11 cellular contexts compared by ENCODE assay signal in genomic region chr1:89610457-89610991, GRCh38. TPM values are rescaled to one million over a fixed set of nuclear protein-coding genes. Genes with fewer than 3 reads are reported as not detected.
DNase-seq lines count a peak whose midpoint lies in the region; ATAC-seq and TF ChIP-seq lines count a peak whose summit lies in the region.
"Had no signal": no experiment of that assay in that cellular context is flagged by ENCODE, and none has a peak within 500 bp of the region (broad histone marks: within the 10 kb centered on the region; RNA-seq: fewer than 3 reads in every experiment).

No MANE protein-coding gene starts in this region.

- no peaks in the 10 kb centered on the region for H3K36me3 ChIP-seq in CD4-positive, CD25-positive, alpha-beta regulatory T cell (ENCODE audit: control insufficient read depth, insufficient read depth, low read length)
- H3K36me3 ChIP-seq in mesendoderm (ENCODE audit: control insufficient read depth, insufficient read depth, low read length), result no peaks in the 10 kb centered on the region
- H3K36me3 ChIP-seq: stomach had no signal

- no peaks in the 10 kb centered on the region for H3K27me3 ChIP-seq in CD4-positive, CD25-positive, alpha-beta regulatory T cell (ENCODE audit: control insufficient read depth, insufficient read depth, low read length)
- no peaks in the 10 kb centered on the region for H3K27me3 ChIP-seq in mesendoderm (ENCODE audit: insufficient read depth, low read length, poor library complexity)
- H3K27me3 ChIP-seq: stomach had no signal

- H3K4me1 Mint-ChIP-seq in CD4-positive, CD25-positive, alpha-beta regulatory T cell, result peaks cover 36 to 84% (median 64%) of the 10 kb centered on the region in 4 donors
- H3K4me1 Mint-ChIP-seq: nephron had no signal

- H3K79me1 ChIP-seq in mesendoderm (ENCODE audit: low read length), result no peaks in the 10 kb centered on the region

- H3K27ac Mint-ChIP-seq in CD4-positive, CD25-positive, alpha-beta regulatory T cell, result peak overlapping the region; percentile 91 to 99 (median 98)
- H3K27ac Mint-ChIP-seq: nephron had no signal

- H2BK15ac ChIP-seq in mesendoderm (replicated peaks; ENCODE audit: low read depth), result no peak overlapping the region

- DNase-seq in CD4-positive, CD25-positive, alpha-beta regulatory T cell, result peak; percentile 40 to 83 (median 77)
- DNase-seq in T-helper 22 cell (ENCODE audit: low read depth), result peak; percentile 59
- peak; percentile 26 for DNase-seq in activated gamma-delta T cell (lab: John Stamatoyannopoulos, UW)
- DNase-seq in mesendoderm, result peak; percentile 23
- DNase-seq in glomerular visceral epithelial cell (ENCODE audit: extremely low spot score), result no peak
- no peak for DNase-seq in COLO668 (lab: John Stamatoyannopoulos, UW; ENCODE audit: unreplicated experiment)
- DNase-seq: EL, stomach had no signal

- no peak overlapping the region for H4K8ac ChIP-seq in mesendoderm (ENCODE audit: low read depth, low read length)

- no peak overlapping the region for H3K4me2 ChIP-seq in mesendoderm (ENCODE audit: low read length)

- no peak overlapping the region for H4K5ac ChIP-seq in mesendoderm (ENCODE audit: low read length)

- no peak overlapping the region for H3K56ac ChIP-seq in mesendoderm (ENCODE audit: low read length)

- H3K9me3 Mint-ChIP-seq in CD4-positive, CD25-positive, alpha-beta regulatory T cell, result no peaks in the 10 kb centered on the region
- H3K9me3 Mint-ChIP-seq: nephron had no signal

- H3K23ac ChIP-seq in mesendoderm (ENCODE audit: low read length), result no peak overlapping the region

- no peak overlapping the region for H3K9ac ChIP-seq in mesendoderm (ENCODE audit: low read length)

- no CpG with 5 or more reads among the region's 15 CpGs for WGBS in mesendoderm (ENCODE audit: extremely low coverage, insufficient coverage, low lambda C conversion rate)

- H3K79me2 ChIP-seq in mesendoderm (ENCODE audit: control insufficient read depth, insufficient read depth, low read length), result no peaks in the 10 kb centered on the region

- peak overlapping the region; percentile 75 for H3K4me3 ChIP-seq in CD4-positive, CD25-positive, alpha-beta regulatory T cell (ENCODE audit: low read depth, low read length)
- no peak overlapping the region for H3K4me3 ChIP-seq in mesendoderm (ENCODE audit: low read length)
- H3K4me3 ChIP-seq: stomach had no signal

- no peak overlapping the region for H2BK120ac ChIP-seq in mesendoderm (ENCODE audit: low read depth, low read length)

- no peak overlapping the region for H2BK5ac ChIP-seq in mesendoderm (ENCODE audit: low read length)

- peak overlapping the region; percentile 78 to 95 (median 88) for H3K4me3 Mint-ChIP-seq in CD4-positive, CD25-positive, alpha-beta regulatory T cell
- H3K4me3 Mint-ChIP-seq: nephron had no signal

- peaks cover 4% of the 10 kb centered on the region for H3K36me3 Mint-ChIP-seq in CD4-positive, CD25-positive, alpha-beta regulatory T cell

- H3K4ac ChIP-seq in mesendoderm (ENCODE audit: low read depth, low read length), result no peak overlapping the region

- H3K27me3 Mint-ChIP-seq in CD4-positive, CD25-positive, alpha-beta regulatory T cell, result no peaks in the 10 kb centered on the region

- H3K9me3 ChIP-seq in CD4-positive, CD25-positive, alpha-beta regulatory T cell (ENCODE audit: control insufficient read depth in 2 of 2, low read length in 2 of 2), result no peaks in the 10 kb centered on the region
- H3K9me3 ChIP-seq: stomach had no signal

- H3K18ac ChIP-seq in mesendoderm (ENCODE audit: low read length), result no peak overlapping the region

- ATAC-seq in CD4-positive, CD25-positive, alpha-beta regulatory T cell (ENCODE audit: low read depth in 2 of 2), result peak; percentile 35 to 38
- no peak for ATAC-seq in SK-N-SH treated with all-trans-retinoic acid at 6 μM for 48 hours
- no peak for ATAC-seq in GM18867 (IDR thresholded peaks at IDR 0.05; ENCODE audit: unreplicated experiment)

- H2AK5ac ChIP-seq in mesendoderm (ENCODE audit: low read length), result no peak overlapping the region

- peaks cover 75% of the 10 kb centered on the region for H3K4me1 ChIP-seq in CD4-positive, CD25-positive, alpha-beta regulatory T cell (ENCODE audit: control insufficient read depth, insufficient read depth, low read length, poor library complexity, severe bottlenecking)
- H3K4me1 ChIP-seq in mesendoderm (ENCODE audit: control insufficient read depth, low read depth, low read length), result peaks cover 2% of the 10 kb centered on the region

- peak overlapping the region; percentile 92 for H3K27ac ChIP-seq in CD4-positive, CD25-positive, alpha-beta regulatory T cell (ENCODE audit: insufficient read depth, low read length, poor library complexity, severe bottlenecking)
- H3K27ac ChIP-seq in mesendoderm (ENCODE audit: low read depth, low read length), result no peak overlapping the region

TF ChIP-seq in SK-N-SH treated with all-trans-retinoic acid at 6 μM for 48 hours, 23 proteins besides CTCF, POLR2A, EP300 and RAD21 (continues in another document):
- TF ChIP-seq ZNF565 (CRISPR knock-in tag; conservative IDR thresholded peaks at IDR 0.05; ENCODE audit: low read depth) (no peak), ZNF8 (CRISPR knock-in tag; IDR thresholded peaks at IDR 0.05) (no peak), CSDC2 (CRISPR knock-in tag; IDR thresholded peaks at IDR 0.05) (no peak), ARNTL (CRISPR knock-in tag; IDR thresholded peaks at IDR 0.05; ENCODE audit: borderline replicate concordance, low read depth) (no peak), ISL1 (CRISPR knock-in tag; IDR thresholded peaks at IDR 0.05) (no peak), ESRRG (CRISPR knock-in tag; IDR thresholded peaks at IDR 0.05) (no peak), POU6F1 (CRISPR knock-in tag; IDR thresholded peaks at IDR 0.05; ENCODE audit: borderline replicate concordance, low read depth) (no peak), BACH2 (CRISPR knock-in tag; IDR thresholded peaks at IDR 0.05; ENCODE audit: borderline replicate concordance) (no peak), SNAI2 (CRISPR knock-in tag; IDR thresholded peaks at IDR 0.05) (no peak), OSR1 (CRISPR knock-in tag; IDR thresholded peaks at IDR 0.05) (no peak), RARB (CRISPR knock-in tag; IDR thresholded peaks at IDR 0.05) (no peak), ZC3H10 (CRISPR knock-in tag; IDR thresholded peaks at IDR 0.05) (no peak), TCF4 (CRISPR knock-in tag; IDR thresholded peaks at IDR 0.05; ENCODE audit: borderline replicate concordance) (no peak)
- TF ChIP-seq, protein P1, sequence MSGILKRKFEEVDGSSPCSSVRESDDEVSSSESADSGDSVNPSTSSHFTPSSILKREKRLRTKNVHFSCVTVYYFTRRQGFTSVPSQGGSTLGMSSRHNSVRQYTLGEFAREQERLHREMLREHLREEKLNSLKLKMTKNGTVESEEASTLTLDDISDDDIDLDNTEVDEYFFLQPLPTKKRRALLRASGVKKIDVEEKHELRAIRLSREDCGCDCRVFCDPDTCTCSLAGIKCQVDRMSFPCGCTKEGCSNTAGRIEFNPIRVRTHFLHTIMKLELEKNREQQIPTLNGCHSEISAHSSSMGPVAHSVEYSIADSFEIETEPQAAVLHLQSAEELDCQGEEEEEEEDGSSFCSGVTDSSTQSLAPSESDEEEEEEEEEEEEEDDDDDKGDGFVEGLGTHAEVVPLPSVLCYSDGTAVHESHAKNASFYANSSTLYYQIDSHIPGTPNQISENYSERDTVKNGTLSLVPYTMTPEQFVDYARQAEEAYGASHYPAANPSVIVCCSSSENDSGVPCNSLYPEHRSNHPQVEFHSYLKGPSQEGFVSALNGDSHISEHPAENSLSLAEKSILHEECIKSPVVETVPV (CRISPR knock-in tag; IDR thresholded peaks at IDR 0.05), result no peak
- TF ChIP-seq, protein P2, sequence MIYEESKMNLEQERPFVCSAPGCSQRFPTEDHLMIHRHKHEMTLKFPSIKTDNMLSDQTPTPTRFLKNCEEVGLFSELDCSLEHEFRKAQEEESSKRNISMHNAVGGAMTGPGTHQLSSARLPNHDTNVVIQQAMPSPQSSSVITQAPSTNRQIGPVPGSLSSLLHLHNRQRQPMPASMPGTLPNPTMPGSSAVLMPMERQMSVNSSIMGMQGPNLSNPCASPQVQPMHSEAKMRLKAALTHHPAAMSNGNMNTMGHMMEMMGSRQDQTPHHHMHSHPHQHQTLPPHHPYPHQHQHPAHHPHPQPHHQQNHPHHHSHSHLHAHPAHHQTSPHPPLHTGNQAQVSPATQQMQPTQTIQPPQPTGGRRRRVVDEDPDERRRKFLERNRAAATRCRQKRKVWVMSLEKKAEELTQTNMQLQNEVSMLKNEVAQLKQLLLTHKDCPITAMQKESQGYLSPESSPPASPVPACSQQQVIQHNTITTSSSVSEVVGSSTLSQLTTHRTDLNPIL (CRISPR knock-in tag; IDR thresholded peaks at IDR 0.05; ENCODE audit: low read depth), result no peak

RNA-seq across cellular contexts. Expression of gene LRRC8C, which starts 22.4 kb away (rescaled TPM):
- total RNA-seq in CD4-positive, CD25-positive, alpha-beta regulatory T cell, result 70.4 TPM
- 10 to 100 TPM; 22.8 to 27.2 (median 24.9) TPM for polyA plus RNA-seq in CD4-positive, CD25-positive, alpha-beta regulatory T cell
- polyA plus RNA-seq in mesendoderm (2013, experiment 1 of 2), result 1.5 TPM
- polyA plus RNA-seq in mesendoderm (2013, experiment 2 of 2), result 1.4 TPM

Comparison
In these comparisons a context has a peak if more than half of its experiments do, and no peak if none do; other contexts are left out.
1. ATAC-seq: peak in CD4-positive, CD25-positive, alpha-beta regulatory T cell (2 of 2); none in SK-N-SH treated with all-trans-retinoic acid at 6 μM for 48 hours (single experiment) and GM18867 (single experiment).
2. DNase-seq: peak in CD4-positive, CD25-positive, alpha-beta regulatory T cell (3 of 3), T-helper 22 cell (single experiment), activated gamma-delta T cell (single experiment) and mesendoderm (single experiment); none in glomerular visceral epithelial cell (single experiment) and COLO668 (single experiment).